1 cellular context compared by ENCODE assay signal in genomic region chr17:17836250-17836817, GRCh38.
TF ChIP-seq lines count a peak whose summit lies in the region.

No MANE protein-coding gene starts in this region.

TF ChIP-seq in HepG2, 621 proteins besides CTCF, POLR2A, EP300 and RAD21 (continued from another document and continues in another):
- TF ChIP-seq ZBTB40 (IDR thresholded peaks at IDR 0.05) = no peak
- peak; percentile 68; the same call in 1 of the 2 replicates for TF ChIP-seq ZBTB40 (CRISPR knock-in tag; IDR thresholded peaks at IDR 0.05)
- peak; percentile 25; the same call in 1 of the 2 replicates for TF ChIP-seq ZNF556 (CRISPR knock-in tag; IDR thresholded peaks at IDR 0.05; ENCODE audit: borderline replicate concordance)
- TF ChIP-seq WIZ (CRISPR knock-in tag; IDR thresholded peaks at IDR 0.05) = peak; percentile 41; the same call in 1 of the 2 replicates
- TF ChIP-seq SKIL (CRISPR knock-in tag; IDR thresholded peaks at IDR 0.05; ENCODE audit: borderline replicate concordance) = peak; percentile 95
- peak; percentile 52 for TF ChIP-seq ZNF143 (CRISPR knock-in tag; IDR thresholded peaks at IDR 0.05)
- TF ChIP-seq SOX6 (IDR thresholded peaks at IDR 0.05) = no peak
- TF ChIP-seq SOX6 (CRISPR knock-in tag; IDR thresholded peaks at IDR 0.05) = peak; percentile 70
- peak; percentile 80; the same call in 1 of the 2 replicates for TF ChIP-seq SIN3A (IDR thresholded peaks at IDR 0.05; ENCODE audit: borderline replicate concordance, low read depth, low read length)
- peak; percentile 89; the same call in 1 of the 2 replicates for TF ChIP-seq SALL1 (CRISPR knock-in tag; IDR thresholded peaks at IDR 0.05)
- peak; percentile 38; the same call in 1 of the 2 replicates for TF ChIP-seq NCOR1 (IDR thresholded peaks at IDR 0.05; ENCODE audit: borderline replicate concordance, low read length)
- TF ChIP-seq PATZ1 (CRISPR knock-in tag; IDR thresholded peaks at IDR 0.05) = peak; percentile 39; the same call in 1 of the 2 replicates
- TF ChIP-seq ZSCAN21 (CRISPR knock-in tag; IDR thresholded peaks at IDR 0.05; ENCODE audit: borderline replicate concordance) = peak; percentile 79; the same call in 1 of the 2 replicates
- TF ChIP-seq TRAFD1 (CRISPR knock-in tag; IDR thresholded peaks at IDR 0.05; ENCODE audit: borderline replicate concordance) = no peak
- TF ChIP-seq FIP1L1 (IDR thresholded peaks at IDR 0.05; ENCODE audit: borderline replicate concordance, insufficient read depth, low read depth, low read length) = no peak
- TF ChIP-seq ZNF777 (CRISPR knock-in tag; IDR thresholded peaks at IDR 0.05) = no peak
- TF ChIP-seq HES4 (CRISPR knock-in tag; IDR thresholded peaks at IDR 0.05; ENCODE audit: borderline replicate concordance) = peak; percentile 90
- no peak for TF ChIP-seq ZNF850 (CRISPR knock-in tag; conservative IDR thresholded peaks at IDR 0.05)
- peak; percentile 62; the same call in 1 of the 2 replicates for TF ChIP-seq SIX1 (CRISPR knock-in tag; IDR thresholded peaks at IDR 0.05; ENCODE audit: borderline replicate concordance)
- TF ChIP-seq ZKSCAN1 (IDR thresholded peaks at IDR 0.05; ENCODE audit: low read length) = no peak
- no peak for TF ChIP-seq HMGA1 (CRISPR knock-in tag; conservative IDR thresholded peaks at IDR 0.05)
- peak; percentile 46 for TF ChIP-seq ETV6 (CRISPR knock-in tag; conservative IDR thresholded peaks at IDR 0.05)
- TF ChIP-seq ZFP36 (IDR thresholded peaks at IDR 0.05; ENCODE audit: borderline replicate concordance, low read depth, low read length, partially characterized antibody) = peak; percentile 81
- TF ChIP-seq ZHX2 (IDR thresholded peaks at IDR 0.05; ENCODE audit: low read depth) = no peak
- peak; percentile 88 for TF ChIP-seq ZHX2 (CRISPR knock-in tag; IDR thresholded peaks at IDR 0.05; ENCODE audit: borderline replicate concordance)
- TF ChIP-seq ZNF670 (CRISPR knock-in tag; IDR thresholded peaks at IDR 0.05; ENCODE audit: borderline replicate concordance) = no peak
- no peak for TF ChIP-seq THAP8 (CRISPR knock-in tag; IDR thresholded peaks at IDR 0.05; ENCODE audit: borderline replicate concordance)
- peak; percentile 84; the same call in 1 of the 2 replicates for TF ChIP-seq MXD3 (CRISPR knock-in tag; IDR thresholded peaks at IDR 0.05)
- peak; percentile 63; the same call in 1 of the 2 replicates for TF ChIP-seq E2F1 (CRISPR knock-in tag; IDR thresholded peaks at IDR 0.05)
- TF ChIP-seq GATAD2A (CRISPR knock-in tag; IDR thresholded peaks at IDR 0.05) = no peak
- TF ChIP-seq ZNF678 (CRISPR knock-in tag; IDR thresholded peaks at IDR 0.05) = no peak
- no peak for TF ChIP-seq PCBP2 (optimal IDR thresholded peaks at IDR 0.05; ENCODE audit: low read depth, low read length, poor library complexity, severe bottlenecking)
- peak; percentile 92 for TF ChIP-seq KDM2A (CRISPR knock-in tag; IDR thresholded peaks at IDR 0.05; ENCODE audit: borderline replicate concordance, low read depth)
- TF ChIP-seq MXI1 (IDR thresholded peaks at IDR 0.05; ENCODE audit: borderline replicate concordance, low read depth, low read length) = peak; percentile 92
